In genomic region chr13:25217023-25217909, GRCh38 we compare ENCODE assay signal across 2 cellular contexts.
A peak's percentile ranks its signal among the peaks of the same experiment; 100 is the strongest.
TF ChIP-seq lines count a peak whose summit lies in the region.

No MANE protein-coding gene starts in this region.

TF ChIP-seq in HepG2, 621 proteins besides CTCF, POLR2A, EP300 and RAD21 (continued from another document):
- TF ChIP-seq ZNF775 (CRISPR knock-in tag; IDR thresholded peaks at IDR 0.05; ENCODE audit: borderline replicate concordance) (no peak), THYN1 (CRISPR knock-in tag; IDR thresholded peaks at IDR 0.05; ENCODE audit: borderline replicate concordance, low read depth) (no peak), CREB1 (IDR thresholded peaks at IDR 0.05) (0 out of 2 replicates have a peak, but pooled peaks have one; percentile 29), CREB1 (CRISPR knock-in tag; IDR thresholded peaks at IDR 0.05) (no peak)

TF ChIP-seq in WTC11, 78 proteins besides CTCF, POLR2A, EP300 and RAD21 (continued from another document):
- TF ChIP-seq ERG (CRISPR knock-in tag; IDR thresholded peaks at IDR 0.05) = no peak
